ENCODE assay signal across 2 cellular contexts in genomic region chr7:97015279-97015678, GRCh38.
TF ChIP-seq lines count a peak whose summit lies in the region.

No MANE protein-coding gene starts in this region.

TF ChIP-seq in HepG2, 621 proteins besides CTCF, POLR2A, EP300 and RAD21:
- peak; percentile 61; the same call in 1 of the 2 replicates for TF ChIP-seq ZNF263 (CRISPR knock-in tag; IDR thresholded peaks at IDR 0.05)
- TF ChIP-seq CBX1 (IDR thresholded peaks at IDR 0.05; ENCODE audit: low read depth) = no peak

TF ChIP-seq in neural cell, 6 proteins besides CTCF, POLR2A, EP300 and RAD21:
- TF ChIP-seq SMC3 (conservative IDR thresholded peaks at IDR 0.05; ENCODE audit: poor library complexity) = no peak
- TF ChIP-seq POLR2AphosphoS5 (IDR thresholded peaks at IDR 0.05) = no peak
- TF ChIP-seq TAF1 (IDR thresholded peaks at IDR 0.05; ENCODE audit: low read depth) = no peak
- no peak for TF ChIP-seq EZH2 (IDR thresholded peaks at IDR 0.05; ENCODE audit: borderline replicate concordance, insufficient read depth, low read length, poor library complexity, severe bottlenecking)
- TF ChIP-seq MXI1 (conservative IDR thresholded peaks at IDR 0.05; ENCODE audit: poor library complexity, severe bottlenecking) = no peak
- TF ChIP-seq, protein P1, sequence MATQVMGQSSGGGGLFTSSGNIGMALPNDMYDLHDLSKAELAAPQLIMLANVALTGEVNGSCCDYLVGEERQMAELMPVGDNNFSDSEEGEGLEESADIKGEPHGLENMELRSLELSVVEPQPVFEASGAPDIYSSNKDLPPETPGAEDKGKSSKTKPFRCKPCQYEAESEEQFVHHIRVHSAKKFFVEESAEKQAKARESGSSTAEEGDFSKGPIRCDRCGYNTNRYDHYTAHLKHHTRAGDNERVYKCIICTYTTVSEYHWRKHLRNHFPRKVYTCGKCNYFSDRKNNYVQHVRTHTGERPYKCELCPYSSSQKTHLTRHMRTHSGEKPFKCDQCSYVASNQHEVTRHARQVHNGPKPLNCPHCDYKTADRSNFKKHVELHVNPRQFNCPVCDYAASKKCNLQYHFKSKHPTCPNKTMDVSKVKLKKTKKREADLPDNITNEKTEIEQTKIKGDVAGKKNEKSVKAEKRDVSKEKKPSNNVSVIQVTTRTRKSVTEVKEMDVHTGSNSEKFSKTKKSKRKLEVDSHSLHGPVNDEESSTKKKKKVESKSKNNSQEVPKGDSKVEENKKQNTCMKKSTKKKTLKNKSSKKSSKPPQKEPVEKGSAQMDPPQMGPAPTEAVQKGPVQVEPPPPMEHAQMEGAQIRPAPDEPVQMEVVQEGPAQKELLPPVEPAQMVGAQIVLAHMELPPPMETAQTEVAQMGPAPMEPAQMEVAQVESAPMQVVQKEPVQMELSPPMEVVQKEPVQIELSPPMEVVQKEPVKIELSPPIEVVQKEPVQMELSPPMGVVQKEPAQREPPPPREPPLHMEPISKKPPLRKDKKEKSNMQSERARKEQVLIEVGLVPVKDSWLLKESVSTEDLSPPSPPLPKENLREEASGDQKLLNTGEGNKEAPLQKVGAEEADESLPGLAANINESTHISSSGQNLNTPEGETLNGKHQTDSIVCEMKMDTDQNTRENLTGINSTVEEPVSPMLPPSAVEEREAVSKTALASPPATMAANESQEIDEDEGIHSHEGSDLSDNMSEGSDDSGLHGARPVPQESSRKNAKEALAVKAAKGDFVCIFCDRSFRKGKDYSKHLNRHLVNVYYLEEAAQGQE (IDR thresholded peaks at IDR 0.05; ENCODE audit: borderline replicate concordance) = no peak
